ENCODE assay signal across 9 cellular contexts in the genomic region with DNA sequence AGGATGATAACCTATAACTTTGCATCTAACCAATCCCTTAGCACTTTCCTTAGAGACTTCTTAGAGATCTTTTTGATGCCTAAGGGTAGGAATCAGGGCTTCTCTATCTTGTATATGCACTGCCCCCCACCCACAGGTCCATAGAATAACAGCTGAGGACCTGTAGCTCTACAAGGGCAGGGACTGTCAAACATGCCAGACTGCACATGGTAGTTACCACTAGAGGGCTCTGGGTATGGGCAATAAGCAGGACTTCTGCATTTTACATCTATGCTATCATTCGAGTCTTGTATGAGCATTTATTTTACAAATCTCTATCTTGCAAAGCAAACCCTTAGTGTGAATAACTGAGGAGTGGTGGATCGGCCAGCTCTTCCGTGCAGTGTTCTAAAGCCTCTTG.
DNase-seq lines count a peak whose midpoint lies in the region; ATAC-seq and TF ChIP-seq lines count a peak whose summit lies in the region.
"Had no signal": no experiment of that assay in that cellular context is flagged by ENCODE, and none has a peak within 500 bp of the region (broad histone marks: within the 10 kb centered on the region; RNA-seq: fewer than 3 reads in every experiment).

No MANE protein-coding gene starts in this region.

- no peak overlapping the region for H3K4me3 ChIP-seq in HL-60 (replicated peaks; ENCODE audit: insufficient read depth, low read length)

- TF ChIP-seq CTCF in HL-60 (IDR thresholded peaks at IDR 0.05; ENCODE audit: insufficient read depth, low read length), result peak; percentile 71

- no peaks in the 10 kb centered on the region for H3K27me3 ChIP-seq in HL-60 (ENCODE audit: insufficient read depth, poor library complexity, severe bottlenecking)

- no peak for ATAC-seq in GM19023 (IDR thresholded peaks at IDR 0.05; ENCODE audit: unreplicated experiment)
- no peak for ATAC-seq in HG02798 (IDR thresholded peaks at IDR 0.05; ENCODE audit: poor library complexity, unreplicated experiment)
- ATAC-seq in HG03571 (IDR thresholded peaks at IDR 0.05; ENCODE audit: unreplicated experiment), result no peak

- H3K27ac ChIP-seq in HL-60 (replicated peaks), result no peak overlapping the region

- peak; percentile 10 to 37 for DNase-seq in AML-193 (lab: John Stamatoyannopoulos, UW)
- DNase-seq in HL-60 (ENCODE audit: low read depth in 1 of 2, low spot score in 1 of 2), result peak; percentile 57 to 64
- DNase-seq in SIG-M5 treated with dmso at 0.1 percent for 504 hours (lab: John Stamatoyannopoulos, UW; ENCODE audit: unreplicated experiment), result peak; percentile 72
- DNase-seq in iPS-NIHi11 (ENCODE audit: low spot score), result peak; percentile 64
- DNase-seq in hepatic stellate cell (ENCODE audit: low spot score), result no peak
- DNase-seq: CD4-positive, CD25-positive, alpha-beta regulatory T cell had no signal
